2 cellular contexts compared by ENCODE assay signal in the genomic region with DNA sequence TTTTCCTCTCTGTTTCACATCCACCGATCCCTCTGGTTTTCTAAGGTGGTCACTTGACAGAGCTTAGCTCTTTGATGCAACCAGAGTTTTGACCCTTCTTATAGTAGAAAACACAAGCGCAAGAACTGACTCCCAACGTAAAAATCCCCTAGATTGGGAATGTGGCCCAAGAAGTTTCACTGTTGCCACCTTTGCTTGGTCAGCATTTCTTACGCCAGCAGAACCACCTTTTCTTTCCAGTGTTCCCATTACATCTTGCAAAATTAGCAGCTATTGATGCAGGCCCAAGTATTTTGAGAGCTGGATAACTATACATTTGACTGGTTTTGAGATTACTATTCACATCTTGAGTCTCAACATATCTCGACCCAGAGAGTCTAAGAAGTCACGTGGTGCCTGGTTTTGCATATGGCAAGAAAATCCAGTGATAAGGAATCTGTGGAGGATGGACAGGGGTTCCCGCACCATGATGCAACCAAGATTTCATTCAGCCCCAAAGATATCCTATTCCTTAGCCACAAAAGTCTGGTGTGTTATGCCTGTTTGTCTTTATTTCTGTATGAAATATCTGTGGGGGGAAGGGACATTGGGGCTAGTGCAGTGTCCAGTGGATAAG.
TF ChIP-seq lines count a peak whose summit lies in the region.

No MANE protein-coding gene starts in this region.

TF ChIP-seq in IMR-90, 13 proteins besides CTCF, POLR2A, EP300 and RAD21:
- TF ChIP-seq RFX5 (IDR thresholded peaks at IDR 0.05; ENCODE audit: low read depth, low read length) (no peak), MAFK (IDR thresholded peaks at IDR 0.05; ENCODE audit: low read depth, low read length) (peak; percentile 89)

TF ChIP-seq in K562, 482 proteins besides CTCF, POLR2A, EP300 and RAD21:
- TF ChIP-seq KLF10 (CRISPR knock-in tag; IDR thresholded peaks at IDR 0.05) (no peak), HEY1 (CRISPR knock-in tag; IDR thresholded peaks at IDR 0.05; ENCODE audit: borderline replicate concordance) (no peak), RAD51 (IDR thresholded peaks at IDR 0.05; ENCODE audit: borderline replicate concordance, low read depth) (peak; percentile 84), ZNF551 (CRISPR knock-in tag; IDR thresholded peaks at IDR 0.05) (no peak), CEBPG (CRISPR knock-in tag; IDR thresholded peaks at IDR 0.05) (no peak), CEBPG (tag; conservative IDR thresholded peaks at IDR 0.05 in 1 of 2, IDR thresholded peaks at IDR 0.05 in 1 of 2) (peak; percentile 30 to 82; a peak in 3 of 4 replicates), FOSL1 (tag; conservative IDR thresholded peaks at IDR 0.05) (no peak), USF2 (CRISPR knock-in tag; IDR thresholded peaks at IDR 0.05) (peak; percentile 79), CEBPB (tag; IDR thresholded peaks at IDR 0.05) (0 out of 2 replicates have a peak, but pooled peaks have one; percentile 11), ELK3 (CRISPR knock-in tag; IDR thresholded peaks at IDR 0.05) (no peak), ZNF561 (CRISPR knock-in tag; conservative IDR thresholded peaks at IDR 0.05) (no peak), MAFF (IDR thresholded peaks at IDR 0.05; ENCODE audit: low read length) (peak; percentile 83), IRF2 (CRISPR knock-in tag; IDR thresholded peaks at IDR 0.05) (no peak), SMAD3 (CRISPR knock-in tag; conservative IDR thresholded peaks at IDR 0.05) (no peak), KAT2B (IDR thresholded peaks at IDR 0.05; ENCODE audit: low read depth, low read length) (no peak), MCM3 (IDR thresholded peaks at IDR 0.05) (no peak), TOE1 (IDR thresholded peaks at IDR 0.05; ENCODE audit: borderline replicate concordance) (peak; percentile 85; the same call in 1 of the 2 replicates), TOE1 (CRISPR knock-in tag; IDR thresholded peaks at IDR 0.05; ENCODE audit: borderline replicate concordance, low read depth) (no peak), C11orf30 (IDR thresholded peaks at IDR 0.05; ENCODE audit: low read depth) (peak; percentile 82), POLR2AphosphoS2 (IDR thresholded peaks at IDR 0.05; ENCODE audit: low read length) (no peak), SMARCA4 (IDR thresholded peaks at IDR 0.05) (no peak), MAFK (IDR thresholded peaks at IDR 0.05; ENCODE audit: low read length) (peak; percentile 85), GTF2F1 (IDR thresholded peaks at IDR 0.05; ENCODE audit: low read depth, low read length) (no peak), CTBP1 (IDR thresholded peaks at IDR 0.05; ENCODE audit: borderline replicate concordance) (peak; percentile 21; the same call in 1 of the 2 replicates), TFE3 (CRISPR knock-in tag; IDR thresholded peaks at IDR 0.05) (peak; percentile 92), MAFG (tag; conservative IDR thresholded peaks at IDR 0.05) (peak; percentile 87), ZNF518B (CRISPR knock-in tag; IDR thresholded peaks at IDR 0.05) (no peak), ZNF316 (IDR thresholded peaks at IDR 0.05) (peak; percentile 89)
- TF ChIP-seq, protein P1, sequence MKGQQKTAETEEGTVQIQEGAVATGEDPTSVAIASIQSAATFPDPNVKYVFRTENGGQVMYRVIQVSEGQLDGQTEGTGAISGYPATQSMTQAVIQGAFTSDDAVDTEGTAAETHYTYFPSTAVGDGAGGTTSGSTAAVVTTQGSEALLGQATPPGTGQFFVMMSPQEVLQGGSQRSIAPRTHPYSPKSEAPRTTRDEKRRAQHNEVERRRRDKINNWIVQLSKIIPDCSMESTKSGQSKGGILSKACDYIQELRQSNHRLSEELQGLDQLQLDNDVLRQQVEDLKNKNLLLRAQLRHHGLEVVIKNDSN (CRISPR knock-in tag; IDR thresholded peaks at IDR 0.05) = peak; percentile 66
- TF ChIP-seq, protein P2, sequence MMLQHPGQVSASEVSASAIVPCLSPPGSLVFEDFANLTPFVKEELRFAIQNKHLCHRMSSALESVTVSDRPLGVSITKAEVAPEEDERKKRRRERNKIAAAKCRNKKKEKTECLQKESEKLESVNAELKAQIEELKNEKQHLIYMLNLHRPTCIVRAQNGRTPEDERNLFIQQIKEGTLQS (IDR thresholded peaks at IDR 0.05) = peak; percentile 75; the same call in 1 of the 2 replicates
- TF ChIP-seq, protein P2 (CRISPR knock-in tag; conservative IDR thresholded peaks at IDR 0.05) = no peak
TF ChIP-seq in K562: peak in this region for 14.
